In genomic region chr1:161017181-161017580, GRCh38 we compare ENCODE assay signal across 5 cellular contexts. TPM values are rescaled to one million over a fixed set of nuclear protein-coding genes. Genes with fewer than 3 reads are reported as not detected.
"Had no signal": no experiment of that assay in that cellular context is flagged by ENCODE, and none has a peak within 500 bp of the region (broad histone marks: within the 10 kb centered on the region; RNA-seq: fewer than 3 reads in every experiment).

No MANE protein-coding gene starts in this region.

RNA-seq across cellular contexts. Expression of gene ARHGAP30, which starts 52.5 kb away (rescaled TPM):
- total RNA-seq: dermis blood vessel endothelial cell, glomerular endothelial cell, myocyte, neural crest cell, SK-MEL-5 had no signal
